Comparison of ENCODE assay signal across 8 cellular contexts in genomic region chrX:11756354-11757318, GRCh38. TPM values are rescaled to one million over a fixed set of nuclear protein-coding genes. Genes with fewer than 3 reads are reported as not detected.
DNase-seq lines count a peak whose midpoint lies in the region; ATAC-seq and TF ChIP-seq lines count a peak whose summit lies in the region.

No MANE protein-coding gene starts in this region.

- peaks cover 36% of the 10 kb centered on the region for H3K4me1 Mint-ChIP-seq in dendritic cell treated with granulocyte-macrophage colony-stimulating factor and Interleukin-4, amounts not matched to agents 40 ng/mL and 50 ng/mL, for 4 days (ENCODE audit: low read depth)
- peaks cover 5% of the 10 kb centered on the region for H3K4me1 Mint-ChIP-seq in osteocyte (ENCODE audit: unreplicated experiment)

- peak overlapping the region; percentile 78 for H3K4me3 Mint-ChIP-seq in dendritic cell treated with granulocyte-macrophage colony-stimulating factor and Interleukin-4, amounts not matched to agents 40 ng/mL and 50 ng/mL, for 4 days
- H3K4me3 Mint-ChIP-seq in osteocyte (ENCODE audit: unreplicated experiment) = peak overlapping the region; percentile 65

- peak overlapping the region; percentile 96 for H3K27ac Mint-ChIP-seq in dendritic cell treated with granulocyte-macrophage colony-stimulating factor and Interleukin-4, amounts not matched to agents 40 ng/mL and 50 ng/mL, for 4 days
- no peak overlapping the region for H3K27ac Mint-ChIP-seq in osteocyte (ENCODE audit: unreplicated experiment)

- H3K36me3 Mint-ChIP-seq in dendritic cell treated with granulocyte-macrophage colony-stimulating factor and Interleukin-4, amounts not matched to agents 40 ng/mL and 50 ng/mL, for 4 days (ENCODE audit: low read depth) = peaks cover 17% of the 10 kb centered on the region
- H3K36me3 Mint-ChIP-seq in osteocyte (ENCODE audit: unreplicated experiment) = no peaks in the 10 kb centered on the region

- TF ChIP-seq CTCF in osteocyte (IDR thresholded peaks at IDR 0.05) = no peak

- H3K27me3 Mint-ChIP-seq in dendritic cell treated with granulocyte-macrophage colony-stimulating factor and Interleukin-4, amounts not matched to agents 40 ng/mL and 50 ng/mL, for 4 days = no peaks in the 10 kb centered on the region
- peaks cover 7% of the 10 kb centered on the region for H3K27me3 Mint-ChIP-seq in osteocyte (ENCODE audit: unreplicated experiment)

- DNase-seq in EL = peak; percentile 61
- peak; percentile 56 for DNase-seq in MV-4-11 (lab: John Stamatoyannopoulos, UW)
- DNase-seq in osteocyte (ENCODE audit: extremely low spot score, unreplicated experiment) = no peak
- no peak for DNase-seq in HuH-7 (ENCODE audit: low spot score)
- no peak for DNase-seq in NCI-H2196 (lab: John Stamatoyannopoulos, UW; ENCODE audit: unreplicated experiment)

- intact Hi-C loops in dendritic cell treated with granulocyte-macrophage colony-stimulating factor and Interleukin-4, amounts not matched to agents 40 ng/mL and 50 ng/mL, for 4 days (cut with micrococcal nuclease) = no loop called here

- H3K9me3 Mint-ChIP-seq in dendritic cell treated with granulocyte-macrophage colony-stimulating factor and Interleukin-4, amounts not matched to agents 40 ng/mL and 50 ng/mL, for 4 days = no peaks in the 10 kb centered on the region
- no peaks in the 10 kb centered on the region for H3K9me3 Mint-ChIP-seq in osteocyte (ENCODE audit: unreplicated experiment)

- ATAC-seq in HG03565 (IDR thresholded peaks at IDR 0.05; ENCODE audit: unreplicated experiment) = no peak
- no peak for ATAC-seq in HG03571 (IDR thresholded peaks at IDR 0.05; ENCODE audit: unreplicated experiment)

RNA-seq across cellular contexts. Expression of gene MSL3, which starts 1.4 kb away (rescaled TPM):
- 25.5 and 27.8 TPM in 2 replicates for total RNA-seq in osteocyte

Comparison
In these comparisons a context has a peak if more than half of its experiments do, and no peak if none do; other contexts are left out.
1. DNase-seq: peak in EL (single experiment) and MV-4-11 (single experiment); none in osteocyte (single experiment), HuH-7 (single experiment) and NCI-H2196 (single experiment).